In genomic region chr7:26626687-26627086, GRCh38 we compare ENCODE assay signal across 22 cellular contexts.
A peak's percentile ranks its signal among the peaks of the same experiment; 100 is the strongest.
DNase-seq lines count a peak whose midpoint lies in the region; ATAC-seq and TF ChIP-seq lines count a peak whose summit lies in the region.
"Had no signal": no experiment of that assay in that cellular context is flagged by ENCODE, and none has a peak within 500 bp of the region (broad histone marks: within the 10 kb centered on the region; RNA-seq: fewer than 3 reads in every experiment).

No MANE protein-coding gene starts in this region.

- no peaks in the 10 kb centered on the region for H4K20me1 ChIP-seq in neural progenitor cell (ENCODE audit: low read depth)
- H4K20me1 ChIP-seq: BLaER1 had no signal

- CTCF ChIA-PET in activated CD4-positive, alpha-beta T cell treated with anti-CD3 and anti-CD28 coated beads for 36 hours (lab: Charles Lee) = interaction anchor here (0.6 kb wide), 1 partner anchor 858 kb away, joined by 3 read pairs; no protein-coding TSS in a partner anchor

- no peaks in the 10 kb centered on the region for H3K9me3 ChIP-seq in neural progenitor cell (ENCODE audit: low read depth)
- H3K9me3 ChIP-seq in vagina = no peaks in the 10 kb centered on the region
- no peaks in the 10 kb centered on the region for H3K9me3 ChIP-seq in endodermal cell (ENCODE audit: control insufficient read depth, low read length)
- H3K9me3 ChIP-seq: BE2C, BLaER1 had no signal

- no peaks in the 10 kb centered on the region for H3K36me3 ChIP-seq in neural progenitor cell
- H3K36me3 ChIP-seq in vagina = no peaks in the 10 kb centered on the region
- no peaks in the 10 kb centered on the region for H3K36me3 ChIP-seq in endodermal cell (ENCODE audit: control insufficient read depth, insufficient read depth, low read length)
- H3K36me3 ChIP-seq: BE2C, BLaER1 had no signal

- H3K4me3 ChIP-seq in neural progenitor cell = no peak overlapping the region
- H3K4me3 ChIP-seq in vagina = no peak overlapping the region
- H3K4me3 ChIP-seq in endodermal cell (ENCODE audit: low read length) = no peak overlapping the region
- H3K4me3 ChIP-seq: BLaER1 had no signal

- no peak overlapping the region for H3K27ac ChIP-seq in neural progenitor cell
- no peak overlapping the region for H3K27ac ChIP-seq in vagina
- H3K27ac ChIP-seq in endodermal cell (ENCODE audit: low read depth, low read length) = no peak overlapping the region
- H3K27ac ChIP-seq: BLaER1 had no signal

- intact Hi-C loops in vagina (cut with DNase I) = no loop called here
- intact Hi-C loops in activated CD4-positive, alpha-beta T cell treated with anti-CD3 and anti-CD28 coated beads for 36 hours (cut with DNase I, micrococcal nuclease) = no loop called here

- H3K27me3 ChIP-seq in neural progenitor cell (no peaks in the 10 kb centered on the region), vagina (no peaks in the 10 kb centered on the region), endodermal cell (ENCODE audit: control insufficient read depth, insufficient read depth, low read length, poor library complexity, severe bottlenecking) (no peaks in the 10 kb centered on the region)
- H3K27me3 ChIP-seq: BLaER1 had no signal

- no peak overlapping the region for H3K4me3 Mint-ChIP-seq in neural progenitor cell
- no peak overlapping the region for H3K4me3 Mint-ChIP-seq in stimulated activated memory B cell treated with anti-CD40 and anti-IgM and Interleukin-4, amounts not matched to agents 10 μg/mL and 1 μg/mL and 100 μg/mL, for 72 hours
- no peak overlapping the region for H3K4me3 Mint-ChIP-seq in endodermal cell
- H3K4me3 Mint-ChIP-seq in activated CD4-positive, alpha-beta T cell treated with anti-CD3 and anti-CD28 coated beads for 36 hours = no peak overlapping the region
- H3K4me3 Mint-ChIP-seq: CD14-positive monocyte; CD4-positive, alpha-beta memory T cell; CD4-positive, CD25-positive, alpha-beta regulatory T cell; CD8-positive, alpha-beta memory T cell had no signal

- POLR2A ChIA-PET in activated CD4-positive, alpha-beta T cell treated with anti-CD3 and anti-CD28 coated beads for 36 hours (lab: Charles Lee) = no interaction called here

- TF ChIP-seq CTCF in neural progenitor cell (IDR thresholded peaks at IDR 0.05) (no peak), vagina (IDR thresholded peaks at IDR 0.05) (no peak), endodermal cell (conservative IDR thresholded peaks at IDR 0.05) (no peak)

- H3K4me1 ChIP-seq in neural progenitor cell (peaks cover 20% of the 10 kb centered on the region), vagina (no peaks in the 10 kb centered on the region), endodermal cell (ENCODE audit: control insufficient read depth, insufficient read depth, low read length) (no peaks in the 10 kb centered on the region)
- H3K4me1 ChIP-seq: BE2C, BLaER1 had no signal

- H2AFZ ChIP-seq in neural progenitor cell (replicated peaks) = peak overlapping the region; percentile 74

- H3K4me2 ChIP-seq in neural progenitor cell = no peak overlapping the region
- H3K4me2 ChIP-seq: BLaER1 had no signal

- peak; percentile 30 for DNase-seq in mesenteric fat pad (ENCODE audit: low spot score)
- DNase-seq in neural progenitor cell (ENCODE audit: low spot score) = peak; percentile 22
- peak; percentile 52 to 77 for DNase-seq in vagina (ENCODE audit: extremely low spot score in 2 of 2)
- DNase-seq in endodermal cell = no peak
- DNase-seq in activated CD4-positive, alpha-beta T cell treated with anti-CD3 and anti-CD28 coated beads for 36 hours = no peak
- DNase-seq in DMS153 treated with DMSO at 0.1 percent for 48 hours (lab: John Stamatoyannopoulos, UW; ENCODE audit: unreplicated experiment) = no peak
- DNase-seq: 8988T; ACHN; BE2C; C1 segment of cervical spinal cord; CD4-positive, alpha-beta memory T cell; CD4-positive, CD25-positive, alpha-beta regulatory T cell; CD8-positive, alpha-beta memory T cell; COR-L47; DMS 273 treated with DMSO at 0.1 percent for 48 hours; DMS153; DMS79 treated with DMSO at 0.1 percent for 48 hours; GF-D8 had no signal

- H3K4me1 Mint-ChIP-seq in neural progenitor cell = peaks cover 8% of the 10 kb centered on the region
- H3K4me1 Mint-ChIP-seq in stimulated activated memory B cell treated with anti-CD40 and anti-IgM and Interleukin-4, amounts not matched to agents 10 μg/mL and 1 μg/mL and 100 μg/mL, for 72 hours = no peaks in the 10 kb centered on the region
- no peaks in the 10 kb centered on the region for H3K4me1 Mint-ChIP-seq in endodermal cell
- H3K4me1 Mint-ChIP-seq in activated CD4-positive, alpha-beta T cell treated with anti-CD3 and anti-CD28 coated beads for 36 hours = no peaks in the 10 kb centered on the region
- H3K4me1 Mint-ChIP-seq: CD14-positive monocyte; CD4-positive, alpha-beta memory T cell; CD8-positive, alpha-beta memory T cell had no signal

- H3K9ac ChIP-seq in neural progenitor cell (no peak overlapping the region), endodermal cell (ENCODE audit: extremely low read depth, low read length, poor library complexity, severe bottlenecking) (no peak overlapping the region)
- H3K9ac ChIP-seq: BLaER1 had no signal

- TF ChIP-seq POLR2A in vagina (IDR thresholded peaks at IDR 0.05) = no peak

- H3K27ac Mint-ChIP-seq in neural progenitor cell = no peak overlapping the region
- no peak overlapping the region for H3K27ac Mint-ChIP-seq in stimulated activated memory B cell treated with anti-CD40 and anti-IgM and Interleukin-4, amounts not matched to agents 10 μg/mL and 1 μg/mL and 100 μg/mL, for 72 hours
- H3K27ac Mint-ChIP-seq in endodermal cell = no peak overlapping the region
- H3K27ac Mint-ChIP-seq in activated CD4-positive, alpha-beta T cell treated with anti-CD3 and anti-CD28 coated beads for 36 hours = no peak overlapping the region
- H3K27ac Mint-ChIP-seq: CD14-positive monocyte; CD4-positive, alpha-beta memory T cell; CD4-positive, CD25-positive, alpha-beta regulatory T cell; CD8-positive, alpha-beta memory T cell had no signal

- no peaks in the 10 kb centered on the region for H3K79me2 ChIP-seq in neural progenitor cell (ENCODE audit: low read depth)

- no peaks in the 10 kb centered on the region for H3K9me3 Mint-ChIP-seq in neural progenitor cell
- peaks cover 2% of the 10 kb centered on the region for H3K9me3 Mint-ChIP-seq in stimulated activated memory B cell treated with anti-CD40 and anti-IgM and Interleukin-4, amounts not matched to agents 10 μg/mL and 1 μg/mL and 100 μg/mL, for 72 hours
- H3K9me3 Mint-ChIP-seq in endodermal cell = no peaks in the 10 kb centered on the region
- no peaks in the 10 kb centered on the region for H3K9me3 Mint-ChIP-seq in activated CD4-positive, alpha-beta T cell treated with anti-CD3 and anti-CD28 coated beads for 36 hours (ENCODE audit: low read depth)
- H3K9me3 Mint-ChIP-seq: CD14-positive monocyte; CD8-positive, alpha-beta memory T cell had no signal

- ATAC-seq in stimulated activated memory B cell treated with anti-CD40 and anti-IgM and Interleukin-4, amounts not matched to agents 10 μg/mL and 1 μg/mL and 100 μg/mL, for 72 hours = peak; percentile 13
- no peak for ATAC-seq in activated CD4-positive, alpha-beta T cell treated with anti-CD3 and anti-CD28 coated beads for 36 hours
- no peak for ATAC-seq in GM21447 (IDR thresholded peaks at IDR 0.05; ENCODE audit: unreplicated experiment)

- H3F3A ChIP-seq in neural progenitor cell (ENCODE audit: low read depth) = no peaks in the 10 kb centered on the region

- 75 to 86% methylated on average over 1 to 2 of the region's 2 CpGs for WGBS in endodermal cell (ENCODE audit: insufficient coverage in 1 of 2, insufficient read length in 1 of 2), 2 experiments

- peaks cover 6% of the 10 kb centered on the region for H3K27me3 Mint-ChIP-seq in neural progenitor cell (ENCODE audit: insufficient read depth, low read depth)
- no peaks in the 10 kb centered on the region for H3K27me3 Mint-ChIP-seq in stimulated activated memory B cell treated with anti-CD40 and anti-IgM and Interleukin-4, amounts not matched to agents 10 μg/mL and 1 μg/mL and 100 μg/mL, for 72 hours
- no peaks in the 10 kb centered on the region for H3K27me3 Mint-ChIP-seq in endodermal cell (ENCODE audit: insufficient read depth)
- H3K27me3 Mint-ChIP-seq in activated CD4-positive, alpha-beta T cell treated with anti-CD3 and anti-CD28 coated beads for 36 hours = peaks cover 3% of the 10 kb centered on the region

- no peaks in the 10 kb centered on the region for H3K36me3 Mint-ChIP-seq in neural progenitor cell
- peaks cover 5% of the 10 kb centered on the region for H3K36me3 Mint-ChIP-seq in stimulated activated memory B cell treated with anti-CD40 and anti-IgM and Interleukin-4, amounts not matched to agents 10 μg/mL and 1 μg/mL and 100 μg/mL, for 72 hours
- no peaks in the 10 kb centered on the region for H3K36me3 Mint-ChIP-seq in endodermal cell (ENCODE audit: low read depth)
- no peaks in the 10 kb centered on the region for H3K36me3 Mint-ChIP-seq in activated CD4-positive, alpha-beta T cell treated with anti-CD3 and anti-CD28 coated beads for 36 hours (ENCODE audit: low read depth)
- H3K36me3 Mint-ChIP-seq: CD14-positive monocyte; CD4-positive, alpha-beta memory T cell; CD4-positive, CD25-positive, alpha-beta regulatory T cell; CD8-positive, alpha-beta memory T cell had no signal

Comparison
In these comparisons a context has a peak if more than half of its experiments do, and no peak if none do; other contexts are left out.
1. DNase-seq: peak in mesenteric fat pad (single experiment), neural progenitor cell (single experiment) and vagina (2 of 2); none in endodermal cell (single experiment), activated CD4-positive, alpha-beta T cell treated with anti-CD3 and anti-CD28 coated beads for 36 hours (single experiment) and DMS153 treated with DMSO at 0.1 percent for 48 hours (single experiment).